Comparison of ENCODE assay signal across 11 cellular contexts in the genomic region with DNA sequence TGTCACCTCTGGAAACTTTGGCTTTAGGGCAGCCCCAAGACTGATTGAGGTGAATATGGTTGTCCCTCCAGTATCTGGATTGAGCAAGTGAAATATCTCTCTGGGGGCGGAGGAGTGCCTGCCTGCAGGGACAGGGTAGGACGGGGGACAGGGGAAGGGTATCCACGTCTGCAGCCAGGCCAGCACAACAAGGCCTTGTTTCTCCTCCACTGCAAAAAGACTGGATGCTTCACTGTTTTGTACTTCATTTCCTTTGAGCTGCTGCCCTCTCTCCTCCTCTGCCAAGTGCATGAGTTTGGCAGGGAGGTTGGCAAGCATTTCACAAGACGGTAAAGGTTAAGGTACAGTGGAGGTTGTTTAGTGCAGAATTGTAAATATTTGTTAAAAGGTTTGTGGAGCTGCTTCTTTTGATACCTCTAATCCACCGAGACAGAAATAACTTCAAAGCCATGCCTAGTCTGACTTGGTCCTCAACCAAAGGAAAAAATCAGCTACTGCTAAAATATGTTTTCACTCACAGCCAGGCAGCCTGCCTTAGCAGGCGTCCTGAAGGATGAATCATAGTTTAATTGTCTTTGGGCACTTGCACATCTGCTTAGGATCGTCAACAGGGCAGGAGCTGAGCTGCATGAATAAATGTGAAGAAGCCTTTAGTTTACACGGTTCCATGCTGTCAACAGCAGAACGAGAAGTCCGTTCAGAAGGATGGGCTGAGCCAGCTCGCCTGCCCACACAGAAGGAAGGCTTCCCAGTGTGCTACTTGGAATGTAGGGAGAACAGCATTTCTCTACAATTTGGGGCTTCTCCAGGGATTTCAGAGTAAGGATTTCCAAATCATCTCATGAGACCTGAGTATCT.
DNase-seq lines count a peak whose midpoint lies in the region; TF ChIP-seq lines count a peak whose summit lies in the region.
"Had no signal": no experiment of that assay in that cellular context is flagged by ENCODE, and none has a peak within 500 bp of the region (broad histone marks: within the 10 kb centered on the region; RNA-seq: fewer than 3 reads in every experiment).

No MANE protein-coding gene starts in this region.

- H3K4me1 ChIP-seq in right atrium auricular region = no peaks in the 10 kb centered on the region

- no peak overlapping the region for H3K27ac ChIP-seq in right atrium auricular region

- H3K4me3 ChIP-seq in epithelial cell of esophagus (ENCODE audit: low read length) (no peak overlapping the region), right atrium auricular region (no peak overlapping the region)

- DNase-seq in DMS 273 (lab: John Stamatoyannopoulos, UW; ENCODE audit: unreplicated experiment) (peak; percentile 68), LHCN-M2 (ENCODE audit: low read depth) (peak; percentile 92), epithelial cell of esophagus (ENCODE audit: low read depth) (peak; percentile 75), posterior cingulate gyrus (peak in 8 of 10 donors; percentile 47 to 95 (median 66)), NCI-H2107 (lab: John Stamatoyannopoulos, UW) (no peak), right atrium auricular region (ENCODE audit: low spot score) (no peak), G401 (ENCODE audit: low spot score) (no peak)
- DNase-seq in stimulated activated CD4-positive, alpha-beta T cell treated with anti-CD3 and anti-CD28 coated beads, Interleukin-4, amount 100 ng/mL, for 1 hour = no peak
- DNase-seq: activated T-cell treated with anti-CD3 and anti-CD28 coated beads, Interleukin-2, amount 50 U/mL, for 48 hours; cortex of kidney; NCI-H510A treated with DMSO at 0.1 percent for 48 hours had no signal

- TF ChIP-seq CTCF in epithelial cell of esophagus (IDR thresholded peaks at IDR 0.05; ENCODE audit: insufficient read depth, low read depth, low read length, missing control alignments) (no peak), right atrium auricular region (IDR thresholded peaks at IDR 0.05) (no peak)

- intact Hi-C loops in posterior cingulate gyrus (cut with DNase I) = no loop called here

- no peaks in the 10 kb centered on the region for H3K27me3 ChIP-seq in right atrium auricular region

- no peaks in the 10 kb centered on the region for H3K36me3 ChIP-seq in right atrium auricular region

- in situ Hi-C loops in G401 (cut with HindIII; ENCODE audit: low sequenced_read_pairs) = no loop called here

- no peaks in the 10 kb centered on the region for H3K9me3 ChIP-seq in right atrium auricular region

Comparison
In these comparisons a context has a peak if more than half of its experiments do, and no peak if none do; other contexts are left out.
1. DNase-seq: peak in DMS 273 (single experiment), LHCN-M2 (single experiment), epithelial cell of esophagus (single experiment) and posterior cingulate gyrus (8 of 10); none in NCI-H2107 (single experiment), right atrium auricular region (single experiment), stimulated activated CD4-positive, alpha-beta T cell treated with anti-CD3 and anti-CD28 coated beads, Interleukin-4, amount 100 ng/mL, for 1 hour (single experiment) and G401 (single experiment).